In genomic region chr20:38804682-38805501, GRCh38 we compare ENCODE assay signal across 8 cellular contexts. TPM values are rescaled to one million over a fixed set of nuclear protein-coding genes. Genes with fewer than 3 reads are reported as not detected.
DNase-seq lines count a peak whose midpoint lies in the region; ATAC-seq and TF ChIP-seq lines count a peak whose summit lies in the region.

No MANE protein-coding gene starts in this region.

- H3K9me3 ChIP-seq in OCI-LY1 (ENCODE audit: low read length) (no peaks in the 10 kb centered on the region), spleen (no peaks in the 10 kb centered on the region)

- H3K36me3 Mint-ChIP-seq in activated T-helper 17 cell treated with anti-CD3 and anti-CD28 coated beads, Interleukin-2, amount 50 U/mL, for 72 hours (ENCODE audit: low read depth) = peaks cover 46% of the 10 kb centered on the region

- H3F3A ChIP-seq in OCI-LY1 (ENCODE audit: insufficient read depth, low read length) = 0 out of 2 replicates have a peak, but pooled peaks cover 5% of the 10 kb centered on the region

- H3K27ac Mint-ChIP-seq in activated T-helper 17 cell treated with anti-CD3 and anti-CD28 coated beads, Interleukin-2, amount 50 U/mL, for 72 hours = peak overlapping the region; percentile 97

- no peak overlapping the region for H2AFZ ChIP-seq in OCI-LY1 (ENCODE audit: low read length)

- H4K20me1 ChIP-seq in OCI-LY1 (ENCODE audit: insufficient read depth, low read length) = no peaks in the 10 kb centered on the region

- no peaks in the 10 kb centered on the region for H3K9me3 Mint-ChIP-seq in activated T-helper 17 cell treated with anti-CD3 and anti-CD28 coated beads, Interleukin-2, amount 50 U/mL, for 72 hours

- H3K9ac ChIP-seq in OCI-LY1 (ENCODE audit: low read length) = peak overlapping the region; percentile 97

- no peak for TF ChIP-seq POLR2A in spleen (IDR thresholded peaks at IDR 0.05)

- peak; percentile 85 for DNase-seq in iPS DF 19.7 (ENCODE audit: low read depth, low spot score)
- peak; percentile 91 for DNase-seq in spleen
- DNase-seq in SW 1271 (lab: John Stamatoyannopoulos, UW) = no peak
- DNase-seq in HK-2 (ENCODE audit: unreplicated experiment) = no peak

- TF ChIP-seq CTCF in OCI-LY1 (IDR thresholded peaks at IDR 0.05; ENCODE audit: low read length) = no peak
- TF ChIP-seq CTCF in spleen (IDR thresholded peaks at IDR 0.05 in 8 of 11, conservative IDR thresholded peaks at IDR 0.05 in 3 of 11) = no peak

- H3K27ac ChIP-seq in OCI-LY1 (ENCODE audit: low read depth, low read length, poor library complexity, severe bottlenecking) = peak overlapping the region; percentile 90
- H3K27ac ChIP-seq in spleen = peak overlapping the region; percentile 73 to 98 (median 90)

- H3K36me3 ChIP-seq in OCI-LY1 (ENCODE audit: insufficient read depth, low read length) (peaks cover 13% of the 10 kb centered on the region; the same call in 1 of the 2 replicates), spleen (peaks cover 0 to 8% (median 0%) of the 10 kb centered on the region in 6 donors)

- H3K4me3 ChIP-seq in OCI-LY1 (ENCODE audit: low read depth, low read length, poor library complexity, severe bottlenecking) = peak overlapping the region; percentile 97
- peak overlapping the region; percentile 70 to 95 (median 82) for H3K4me3 ChIP-seq in spleen

- H3K27me3 Mint-ChIP-seq in activated T-helper 17 cell treated with anti-CD3 and anti-CD28 coated beads, Interleukin-2, amount 50 U/mL, for 72 hours = no peaks in the 10 kb centered on the region

- H3K4me2 ChIP-seq in OCI-LY1 (ENCODE audit: low read length) = peak overlapping the region; percentile 90

- intact Hi-C loops in spleen (cut with DNase I; ENCODE audit: low total_unique reads) = loop anchor here (5.0 to 10.0 kb wide), 2 partner anchors 70 to 87 kb away; no protein-coding TSS in a partner anchor

- H3K4me1 ChIP-seq in OCI-LY1 (ENCODE audit: insufficient read depth, low read length, severe bottlenecking) (peaks cover 44% of the 10 kb centered on the region), spleen (peaks cover 27 to 62% (median 55%) of the 10 kb centered on the region in 6 donors)

- H3K9me2 ChIP-seq in OCI-LY1 (ENCODE audit: low read depth, low read length) = no peaks in the 10 kb centered on the region

- peaks cover 37% of the 10 kb centered on the region for H3K79me2 ChIP-seq in OCI-LY1 (ENCODE audit: insufficient read depth, low read length)

- H3K27me3 ChIP-seq in OCI-LY1 (ENCODE audit: insufficient read depth, low read length) (no peaks in the 10 kb centered on the region), spleen (replicated peaks in 1 of 7) (peaks cover 0 to 28% (median 5%) of the 10 kb centered on the region in 7 donors)

- WGBS in spleen, 5 donors = 6 to 19% (median 9%) methylated on average over 18 of the region's 18 CpGs

- ATAC-seq in GM21529 (IDR thresholded peaks at IDR 0.05; ENCODE audit: unreplicated experiment) (peak; percentile 40), HG03159 (IDR thresholded peaks at IDR 0.05; ENCODE audit: unreplicated experiment) (no peak)
- ATAC-seq in activated T-helper 17 cell treated with anti-CD3 and anti-CD28 coated beads, Interleukin-2, amount 50 U/mL, for 72 hours (replicated peaks) = peak; percentile 61

- peaks cover 25% of the 10 kb centered on the region for H3K4me1 Mint-ChIP-seq in activated T-helper 17 cell treated with anti-CD3 and anti-CD28 coated beads, Interleukin-2, amount 50 U/mL, for 72 hours

- peak overlapping the region; percentile 89 for H3K4me3 Mint-ChIP-seq in activated T-helper 17 cell treated with anti-CD3 and anti-CD28 coated beads, Interleukin-2, amount 50 U/mL, for 72 hours

RNA-seq across cellular contexts. Expression of gene PPP1R16B, which starts 0.6 kb away (rescaled TPM):
- 10 to 100 TPM; 77.2 to 79.5 TPM for total RNA-seq in activated T-helper 17 cell treated with anti-CD3 and anti-CD28 coated beads, Interleukin-2, amount 50 U/mL, for 72 hours
- 10 to 100 TPM; 35.7 to 66.0 (median 47.4) TPM for total RNA-seq in spleen
- 10 to 100 TPM; 16.0 to 35.0 (median 16.5) TPM for polyA plus RNA-seq in spleen

RNA-seq across cellular contexts. Expression of gene ACTR5, which starts 56.6 kb away (rescaled TPM):
- total RNA-seq in activated T-helper 17 cell treated with anti-CD3 and anti-CD28 coated beads, Interleukin-2, amount 50 U/mL, for 72 hours = 10 to 100 TPM in 1 of 2 donors, 1 to 10 TPM in 1; 9.9 to 10.4 TPM
- total RNA-seq in spleen = 10 to 100 TPM in 3 of 7 donors, 1 to 10 TPM in 4; 8.4 to 12.8 (median 9.6) TPM
- polyA plus RNA-seq in spleen = 10 to 100 TPM in 1 of 3 donors, 1 to 10 TPM in 2; 5.6 to 10.9 (median 9.4) TPM

Comparison
In these comparisons a context has a peak if more than half of its experiments do, and no peak if none do; other contexts are left out.
1. DNase-seq: peak in iPS DF 19.7 (single experiment) and spleen (single experiment); none in SW 1271 (0 of 2) and HK-2 (single experiment).